In the genomic region with DNA sequence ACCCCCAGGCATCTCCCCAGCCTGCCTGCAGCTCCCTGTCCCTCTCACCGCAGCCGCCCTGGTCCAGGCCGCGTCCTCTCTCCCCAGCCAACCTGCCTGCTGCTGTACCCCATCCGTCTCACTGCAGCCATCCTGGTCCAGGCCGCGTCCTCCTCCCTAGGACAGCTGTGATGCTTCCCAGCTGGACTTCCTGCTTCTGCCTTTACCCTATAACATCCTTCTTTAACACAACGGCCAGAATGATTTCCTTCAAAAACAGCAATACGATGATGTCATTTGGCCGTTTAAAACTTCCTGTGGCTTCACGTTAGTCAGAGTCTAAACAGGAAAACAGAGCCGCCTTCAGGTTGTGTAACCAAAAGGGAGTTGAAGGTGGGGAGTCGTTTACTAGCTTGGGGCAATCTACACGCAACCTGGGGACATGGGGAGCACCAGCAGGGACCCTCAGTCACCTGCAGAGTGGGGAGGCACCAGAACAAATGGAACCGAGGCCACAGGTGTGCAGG, we compare ENCODE assay signal across 13 cellular contexts. TPM values are rescaled to one million over a fixed set of nuclear protein-coding genes. Genes with fewer than 3 reads are reported as not detected.
DNase-seq lines count a peak whose midpoint lies in the region; ATAC-seq, FAIRE-seq and TF ChIP-seq lines count a peak whose summit lies in the region.
"Had no signal": no experiment of that assay in that cellular context is flagged by ENCODE, and none has a peak within 500 bp of the region (broad histone marks: within the 10 kb centered on the region; RNA-seq: fewer than 3 reads in every experiment).

No MANE protein-coding gene starts in this region.

- H3K4me2 ChIP-seq in H1 (ENCODE audit: insufficient read depth in 1 of 2, low read depth in 2 of 2, low read length in 2 of 2), result no peak overlapping the region

- H3K79me1 ChIP-seq in H1 (ENCODE audit: low read depth, low read length), result no peaks in the 10 kb centered on the region

- H3K4me3 ChIP-seq in H1 (ENCODE audit: extremely low read depth in 1 of 4, insufficient read depth in 2 of 4, low read depth in 3 of 4, low read length in 4 of 4), result no peak overlapping the region
- no peak overlapping the region for H3K4me3 ChIP-seq in Peyer's patch
- H3K4me3 ChIP-seq: right atrium auricular region had no signal

- H3K4me1 ChIP-seq in H1 (replicated peaks in 1 of 4; ENCODE audit: control insufficient read depth in 3 of 4, insufficient read depth in 4 of 4, low read length in 3 of 4), result no peaks in the 10 kb centered on the region
- H3K4me1 ChIP-seq in Peyer's patch, result no peaks in the 10 kb centered on the region
- H3K4me1 ChIP-seq: right atrium auricular region had no signal

- TF ChIP-seq RAD21 in H1 (IDR thresholded peaks at IDR 0.05 in 1 of 2, conservative IDR thresholded peaks at IDR 0.05 in 1 of 2; ENCODE audit: low read depth in 2 of 2, low read length in 2 of 2), result no peak

- H3K79me2 ChIP-seq in H1 (ENCODE audit: control insufficient read depth in 1 of 2, insufficient read depth in 2 of 2, low read length in 2 of 2), result no peaks in the 10 kb centered on the region

- peak overlapping the region; percentile 11; the same call in 1 of the 2 replicates for H4K8ac ChIP-seq in H1 (ENCODE audit: extremely low read depth, insufficient read depth, low read length)

- no peak overlapping the region for H2BK5ac ChIP-seq in H1 (ENCODE audit: low read depth, low read length)

- H3K9me3 ChIP-seq in H1 (ENCODE audit: insufficient read depth in 2 of 2, low read depth in 1 of 2, low read length in 1 of 2), result no peaks in the 10 kb centered on the region
- H3K9me3 ChIP-seq in Peyer's patch, result no peaks in the 10 kb centered on the region
- H3K9me3 ChIP-seq: right atrium auricular region had no signal

- no peak overlapping the region for H3K23ac ChIP-seq in H1 (ENCODE audit: insufficient read length)

- FAIRE-seq in H1 (lab: Jason Lieb, UNC), result no peak

- peaks cover 8 to 10% of the 10 kb centered on the region in 2 donors for H3K4me1 Mint-ChIP-seq in natural killer cell treated with Interleukin-12 subunit alpha and Interleukin-12 subunit beta and Interleukin-15 and Interleukin-18, amount 100 ng/mL, for 72 hours (ENCODE audit: low read depth in 2 of 2)
- peaks cover 6% of the 10 kb centered on the region in 2 donors for H3K4me1 Mint-ChIP-seq in natural killer cell

- WGBS in H1 (ENCODE audit: extremely low coverage in 1 of 2, insufficient coverage in 1 of 2, insufficient read length in 1 of 2, insufficient replicate concordance in 2 of 2, low coverage in 1 of 2, low lambda C conversion rate in 2 of 2, missing lambda C conversion rate in 1 of 2), 2 experiments, result 81% methylated on average over 15 of the region's 15 CpGs; no CpG with 5 or more reads in 1 of the 2 experiments

- H2BK12ac ChIP-seq in H1 (ENCODE audit: low read depth, low read length), result no peak overlapping the region

- CTCF ChIA-PET in H1 (lab: Charles Lee; ENCODE audit: partially characterized antibody), result interaction anchor here (1.4 to 5.1 kb wide), 7 partner anchors 9 to 220 kb away, joined by 4 to 47 read pairs (median 10); no protein-coding TSS in a partner anchor

- no peak overlapping the region for H3K56ac ChIP-seq in H1 (replicated peaks; ENCODE audit: insufficient read length, low read depth, low read length)

- no peak overlapping the region for H3K27ac ChIP-seq in H1 (ENCODE audit: low read depth, low read length)
- no peak overlapping the region for H3K27ac ChIP-seq in Peyer's patch
- H3K27ac ChIP-seq: right atrium auricular region had no signal

- H4K20me1 ChIP-seq in H1 (replicated peaks in 1 of 2; ENCODE audit: control insufficient read depth in 1 of 2, insufficient read depth in 2 of 2, low read length in 2 of 2), result no peaks in the 10 kb centered on the region

- peaks cover 9% of the 10 kb centered on the region for H3K36me3 Mint-ChIP-seq in natural killer cell treated with Interleukin-12 subunit alpha and Interleukin-12 subunit beta and Interleukin-15 and Interleukin-18, amount 100 ng/mL, for 72 hours
- no peaks in the 10 kb centered on the region for H3K36me3 Mint-ChIP-seq in natural killer cell
- H3K36me3 Mint-ChIP-seq: type B pancreatic cell had no signal

- H2AK5ac ChIP-seq in H1 (ENCODE audit: low read depth, low read length), result no peak overlapping the region

- no peak overlapping the region for H4K91ac ChIP-seq in H1 (replicated peaks; ENCODE audit: insufficient read length, low read length)

- no peak overlapping the region for H4K5ac ChIP-seq in H1 (ENCODE audit: insufficient read length, low read depth, low read length)

- peaks cover 22 to 25% of the 10 kb centered on the region in 2 donors for H3K27me3 Mint-ChIP-seq in natural killer cell treated with Interleukin-12 subunit alpha and Interleukin-12 subunit beta and Interleukin-15 and Interleukin-18, amount 100 ng/mL, for 72 hours
- H3K27me3 Mint-ChIP-seq in natural killer cell (ENCODE audit: low read depth in 2 of 2), result peaks cover 24 to 26% of the 10 kb centered on the region in 2 donors

- no peaks in the 10 kb centered on the region for H3K36me3 ChIP-seq in H1 (ENCODE audit: control insufficient read depth in 2 of 4, insufficient read depth in 4 of 4, low read length in 3 of 4)
- no peaks in the 10 kb centered on the region for H3K36me3 ChIP-seq in Peyer's patch
- H3K36me3 ChIP-seq: right atrium auricular region had no signal

- ATAC-seq in natural killer cell treated with Interleukin-12 subunit alpha and Interleukin-12 subunit beta and Interleukin-15 and Interleukin-18, amount 100 ng/mL, for 72 hours, result peak; percentile 67 to 70
- ATAC-seq in natural killer cell, result no peak
- ATAC-seq in GM21723 (IDR thresholded peaks at IDR 0.05; ENCODE audit: unreplicated experiment), result no peak
- ATAC-seq: HCT116 had no signal

- H2AFZ ChIP-seq in H1 (ENCODE audit: low read length), result no peak overlapping the region

- H3K14ac ChIP-seq in H1 (ENCODE audit: insufficient read length), result no peak overlapping the region

- H3K4me3 Mint-ChIP-seq in natural killer cell treated with Interleukin-12 subunit alpha and Interleukin-12 subunit beta and Interleukin-15 and Interleukin-18, amount 100 ng/mL, for 72 hours, result peak overlapping the region; percentile 78
- no peak overlapping the region for H3K4me3 Mint-ChIP-seq in natural killer cell
- H3K4me3 Mint-ChIP-seq: type B pancreatic cell had no signal

- H2BK15ac ChIP-seq in H1 (ENCODE audit: low read length), result no peak overlapping the region

- no peaks in the 10 kb centered on the region for H3K9me3 Mint-ChIP-seq in natural killer cell treated with Interleukin-12 subunit alpha and Interleukin-12 subunit beta and Interleukin-15 and Interleukin-18, amount 100 ng/mL, for 72 hours
- no peaks in the 10 kb centered on the region for H3K9me3 Mint-ChIP-seq in natural killer cell
- H3K9me3 Mint-ChIP-seq: type B pancreatic cell had no signal

- DNase-seq in natural killer cell treated with Interleukin-12 subunit alpha and Interleukin-12 subunit beta and Interleukin-15 and Interleukin-18, amount 100 ng/mL, for 72 hours (ENCODE audit: low spot score), result no peak
- DNase-seq in natural killer cell (no peak), RPMI8226 (peak; percentile 58), H1 (ENCODE audit: low read depth in 1 of 2, low spot score in 2 of 2) (no peak), stromal cell of bone marrow (ENCODE audit: low read depth) (peak; percentile 47), Peyer's patch (no peak), NCI-H146 (lab: John Stamatoyannopoulos, UW) (no peak)
- DNase-seq: hippocampal formation, NCI-H2081 treated with DMSO at 0.1 percent for 48 hours had no signal

- peaks cover 5% of the 10 kb centered on the region; the same call in 1 of the 2 replicates for H3K23me2 ChIP-seq in H1 (ENCODE audit: low read depth, low read length)

- no peak overlapping the region for H2BK120ac ChIP-seq in H1 (replicated peaks; ENCODE audit: low read depth, low read length)

- POLR2A ChIA-PET in H1 (lab: Charles Lee; ENCODE audit: partially characterized antibody), result interaction anchor here (1.1 kb wide), 1 partner anchor 24 kb away, joined by 3 read pairs; no protein-coding TSS in a partner anchor

- no peak overlapping the region for H3K9ac ChIP-seq in H1 (replicated peaks in 1 of 4; ENCODE audit: extremely low read depth in 1 of 4, low read depth in 3 of 4, low read length in 3 of 4)

- TF ChIP-seq POLR2A in H1 (IDR thresholded peaks at IDR 0.05; ENCODE audit: control extremely low read depth in 1 of 2, low read depth in 2 of 2, low read length in 2 of 2), result no peak
- no peak for TF ChIP-seq POLR2A in Peyer's patch (IDR thresholded peaks at IDR 0.05)

- H2BK20ac ChIP-seq in H1 (ENCODE audit: low read length), result no peak overlapping the region

- no peak overlapping the region for H3K4ac ChIP-seq in H1 (replicated peaks; ENCODE audit: insufficient read length, low read depth, low read length)

- intact Hi-C loops in natural killer cell (cut with micrococcal nuclease), result no loop called here

- no peak for TF ChIP-seq EP300 in H1 (IDR thresholded peaks at IDR 0.05; ENCODE audit: borderline replicate concordance in 1 of 2, low read depth in 2 of 2, low read length in 2 of 2)

- no peak for TF ChIP-seq CTCF in natural killer cell (IDR thresholded peaks at IDR 0.05)
- no peak for TF ChIP-seq CTCF in H1 (IDR thresholded peaks at IDR 0.05; ENCODE audit: control extremely low read depth in 1 of 3, insufficient read depth in 1 of 3, low read depth in 1 of 3, low read length in 3 of 3)
- TF ChIP-seq CTCF in Peyer's patch (IDR thresholded peaks at IDR 0.05), result no peak

- no peak overlapping the region for H3K18ac ChIP-seq in H1 (ENCODE audit: extremely low read depth, low read length)

- H3K27ac Mint-ChIP-seq in natural killer cell treated with Interleukin-12 subunit alpha and Interleukin-12 subunit beta and Interleukin-15 and Interleukin-18, amount 100 ng/mL, for 72 hours, result peak overlapping the region; percentile 75 to 82
- H3K27ac Mint-ChIP-seq in natural killer cell, result no peak overlapping the region
- H3K27ac Mint-ChIP-seq: type B pancreatic cell had no signal

- H3K27me3 ChIP-seq in H1 (replicated peaks in 1 of 4; ENCODE audit: control insufficient read depth in 3 of 4, extremely low read depth in 1 of 4, insufficient read depth in 3 of 4, low read length in 3 of 4) (no peaks in the 10 kb centered on the region), Peyer's patch (no peaks in the 10 kb centered on the region)
- H3K27me3 ChIP-seq: right atrium auricular region had no signal

RNA-seq across cellular contexts. Expression of a gene that starts 32.2 kb away (rescaled TPM):
- total RNA-seq in natural killer cell treated with Interleukin-12 subunit alpha and Interleukin-12 subunit beta and Interleukin-15 and Interleukin-18, amount 100 ng/mL, for 72 hours, result 10 to 100 TPM; 34.7 to 41.2 TPM
- total RNA-seq in natural killer cell (100 to 1,000 TPM in 2 of 3 donors, 10 to 100 TPM in 1; 99.1 to 122 (median 106) TPM), Peyer's patch (10 to 100 TPM; 16.0 to 30.5 (median 24.8) TPM)
- 15.5 and 16.6 TPM in 2 replicates for total RNA-seq in H1 (2021; fragmentation: NEBNext Ultra II Directional; extraction: Animal tissue kit (Norgen Biotek cat#: 25700))
- polyA plus RNA-seq in H1 (2011; rRNA removed), result 17.7 and 20.3 TPM in 2 replicates
- 22.7 TPM for polyA plus RNA-seq in H1 (2011; cell fraction: cytosol; rRNA removed)
- 12.6 TPM for polyA plus RNA-seq in H1 (2011; cell fraction: nucleus; rRNA removed)
- 18.9 to 23.2 TPM (median 21.4 TPM) in 4 replicates for polyA plus RNA-seq in H1 (2012, experiment 1 of 2)
- polyA plus RNA-seq in H1 (2012, experiment 2 of 2), result 18.0 TPM
- polyA plus RNA-seq in H1 (2013, experiment 1 of 2), result 7.9 TPM
- 8.7 TPM for polyA plus RNA-seq in H1 (2013, experiment 2 of 2)
- polyA minus RNA-seq in H1 (2011; rRNA and poly(A)+ RNA removed), result 9.8 and 10.7 TPM in 2 replicates
- 7.8 TPM for polyA minus RNA-seq in H1 (2011; cell fraction: cytosol; rRNA and poly(A)+ RNA removed)
- polyA minus RNA-seq in H1 (2011; cell fraction: nucleus; rRNA and poly(A)+ RNA removed), result 7.3 TPM

RNA-seq across cellular contexts. Expression of a gene that starts 40.4 kb away (rescaled TPM):
- not detected for total RNA-seq in natural killer cell treated with Interleukin-12 subunit alpha and Interleukin-12 subunit beta and Interleukin-15 and Interleukin-18, amount 100 ng/mL, for 72 hours
- total RNA-seq in natural killer cell, result not detected
- not detected in 2 replicates for total RNA-seq in H1 (2021; fragmentation: NEBNext Ultra II Directional; extraction: Animal tissue kit (Norgen Biotek cat#: 25700))
- polyA plus RNA-seq in H1 (2011; rRNA removed), result 0.03 TPM in 1 of 2 replicates, not detected in the other
- not detected for polyA plus RNA-seq in H1 (2011; cell fraction: cytosol; rRNA removed)
- not detected for polyA plus RNA-seq in H1 (2011; cell fraction: nucleus; rRNA removed)
- not detected in 4 replicates for polyA plus RNA-seq in H1 (2012, experiment 1 of 2)
- polyA plus RNA-seq in H1 (2012, experiment 2 of 2), result not detected
- 0.02 TPM for polyA plus RNA-seq in H1 (2013, experiment 1 of 2)
- polyA plus RNA-seq in H1 (2013, experiment 2 of 2), result not detected
- polyA minus RNA-seq in H1 (2011; rRNA and poly(A)+ RNA removed), result not detected in 2 replicates
- not detected for polyA minus RNA-seq in H1 (2011; cell fraction: cytosol; rRNA and poly(A)+ RNA removed)
- not detected for polyA minus RNA-seq in H1 (2011; cell fraction: nucleus; rRNA and poly(A)+ RNA removed)
- not detected for total RNA-seq in Peyer's patch
- total RNA-seq: right atrium auricular region had no signal

Comparison
In these comparisons a context has a peak if more than half of its experiments do, and no peak if none do; other contexts are left out.
1. ATAC-seq: peak in natural killer cell treated with Interleukin-12 subunit alpha and Interleukin-12 subunit beta and Interleukin-15 and Interleukin-18, amount 100 ng/mL, for 72 hours (2 of 2); none in natural killer cell (0 of 3) and GM21723 (single experiment).
2. H3K27ac Mint-ChIP-seq: peak in natural killer cell treated with Interleukin-12 subunit alpha and Interleukin-12 subunit beta and Interleukin-15 and Interleukin-18, amount 100 ng/mL, for 72 hours (2 of 2); none in natural killer cell (0 of 2).
3. DNase-seq: peak in RPMI8226 (single experiment) and stromal cell of bone marrow (single experiment); none in natural killer cell treated with Interleukin-12 subunit alpha and Interleukin-12 subunit beta and Interleukin-15 and Interleukin-18, amount 100 ng/mL, for 72 hours (single experiment), natural killer cell (single experiment), H1 (0 of 2), Peyer's patch (0 of 3) and NCI-H146 (single experiment).